19 cellular contexts compared by ENCODE assay signal in the genomic region with DNA sequence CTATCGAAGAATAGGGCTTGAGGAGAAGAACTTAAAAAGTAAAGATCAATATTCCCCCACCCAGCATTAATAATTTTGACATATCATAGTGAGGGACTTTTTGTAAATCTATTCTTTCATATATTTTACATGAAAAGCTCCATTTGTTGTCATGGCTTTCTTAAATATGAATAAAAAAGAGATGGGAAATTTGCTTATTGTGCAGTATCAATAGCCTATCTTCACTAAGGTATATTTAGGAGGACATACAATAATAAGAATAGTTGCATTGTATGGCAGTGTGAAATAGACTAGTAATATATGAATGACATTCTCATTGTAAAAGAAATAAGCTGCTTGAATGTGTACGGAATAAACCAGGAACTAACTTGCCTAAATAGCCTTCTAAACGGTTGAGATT. TPM values are rescaled to one million over a fixed set of nuclear protein-coding genes. Genes with fewer than 3 reads are reported as not detected.
DNase-seq lines count a peak whose midpoint lies in the region; ATAC-seq and TF ChIP-seq lines count a peak whose summit lies in the region.
"Had no signal": no experiment of that assay in that cellular context is flagged by ENCODE, and none has a peak within 500 bp of the region (broad histone marks: within the 10 kb centered on the region; RNA-seq: fewer than 3 reads in every experiment).

No MANE protein-coding gene starts in this region.

- peaks cover 21% of the 10 kb centered on the region for H3K4me1 Mint-ChIP-seq in GM23338

- H3K36me3 Mint-ChIP-seq in GM23338 (ENCODE audit: low read depth) = no peaks in the 10 kb centered on the region

- H3F3A ChIP-seq in GM23338 (replicated peaks; ENCODE audit: low read depth) (no peaks in the 10 kb centered on the region; the same call in 1 of the 2 replicates), smooth muscle cell (ENCODE audit: low read depth) (no peaks in the 10 kb centered on the region)

- no peak overlapping the region for H3K9ac ChIP-seq in smooth muscle cell (ENCODE audit: low read depth)

- no peaks in the 10 kb centered on the region for H3K9me2 ChIP-seq in GM23338 (ENCODE audit: insufficient read depth)

- H3K36me3 ChIP-seq in heart left ventricle (no peaks in the 10 kb centered on the region), GM23338 (ENCODE audit: insufficient read depth) (no peaks in the 10 kb centered on the region), RWPE2 (ENCODE audit: low read depth) (no peaks in the 10 kb centered on the region), smooth muscle cell (ENCODE audit: low read depth) (no peaks in the 10 kb centered on the region)
- H3K36me3 ChIP-seq: Peyer's patch had no signal

- no peak overlapping the region for H3K4me3 ChIP-seq in heart left ventricle
- no peak overlapping the region for H3K4me3 ChIP-seq in GM23338
- no peak overlapping the region for H3K4me3 ChIP-seq in RWPE2 (ENCODE audit: severe bottlenecking)
- no peak overlapping the region for H3K4me3 ChIP-seq in smooth muscle cell
- H3K4me3 ChIP-seq: Peyer's patch had no signal

- 86 to 91% (median 90%) methylated on average over 3 of the region's 3 CpGs for WGBS in heart left ventricle, 4 donors
- 90% methylated on average over 3 of the region's 3 CpGs for WGBS in smooth muscle cell (ENCODE audit: low lambda C conversion rate)

- H2AFZ ChIP-seq in GM23338 (no peak overlapping the region; the same call in 1 of the 2 replicates), smooth muscle cell (ENCODE audit: low read depth) (no peak overlapping the region)

- no peak for ATAC-seq in heart left ventricle
- no peak for ATAC-seq in left cardiac atrium
- no peak for ATAC-seq in GM23338
- ATAC-seq in RWPE2 (ENCODE audit: low read depth) = no peak
- no peak for ATAC-seq in HG02970 (IDR thresholded peaks at IDR 0.05; ENCODE audit: low FRiP score, unreplicated experiment)
- no peak for ATAC-seq in HG02610 (IDR thresholded peaks at IDR 0.05; ENCODE audit: unreplicated experiment)

- intact Hi-C loops in heart left ventricle (cut with DNase I) = loop anchor here in 1 of 10 donors (5.0 kb wide), 1 partner anchor 50 kb away; the partner anchor contains the start of gene CKAP4
- intact Hi-C loops in left cardiac atrium (cut with DNase I) = no loop called here

- DNase-seq in heart left ventricle (no peak), left cardiac atrium (no peak), GM23338 (ENCODE audit: low spot score) (no peak), RWPE2 (ENCODE audit: low spot score) (no peak), smooth muscle cell (lab: John Stamatoyannopoulos, UW; ENCODE audit: unreplicated experiment) (no peak), NCI-H345 (lab: John Stamatoyannopoulos, UW) (no peak)
- DNase-seq: C1 segment of cervical spinal cord, DMS 273 treated with DMSO at 0.1 percent for 48 hours, MV-4-11, NCI-H1417 treated with DMSO at 0.1 percent for 48 hours, NCI-H2029 treated with DMSO at 0.1 percent for 48 hours, NCI-H2171 treated with DMSO at 0.1 percent for 48 hours, NCI-H510A, NCI-H774, SHP77 had no signal

- no peaks in the 10 kb centered on the region for H3K9me3 Mint-ChIP-seq in GM23338

- peak overlapping the region; percentile 14; the same call in 1 of the 2 replicates for H3K27ac Mint-ChIP-seq in GM23338

- H3K27ac ChIP-seq in heart left ventricle (peak overlapping the region in 8 of 12 donors; percentile 59 to 84 (median 77)), GM23338 (ENCODE audit: low read depth) (no peak overlapping the region), RWPE2 (ENCODE audit: poor library complexity, severe bottlenecking) (peak overlapping the region; percentile 43), smooth muscle cell (ENCODE audit: low read depth) (peak overlapping the region; percentile 58)
- H3K27ac ChIP-seq: HL-60, Peyer's patch had no signal

- H4K20me1 ChIP-seq in GM23338 (replicated peaks; ENCODE audit: insufficient read depth) (no peaks in the 10 kb centered on the region), smooth muscle cell (ENCODE audit: low read depth) (no peaks in the 10 kb centered on the region)

- peaks cover 1% of the 10 kb centered on the region for H3K27me3 Mint-ChIP-seq in GM23338 (ENCODE audit: insufficient read depth, low read depth, poor library complexity)

- H3K9me3 ChIP-seq in heart left ventricle (no peaks in the 10 kb centered on the region), RWPE2 (ENCODE audit: severe bottlenecking) (no peaks in the 10 kb centered on the region), smooth muscle cell (replicated peaks; ENCODE audit: low read depth) (no peaks in the 10 kb centered on the region)
- H3K9me3 ChIP-seq: Peyer's patch had no signal

- no peak overlapping the region for H3K4me3 Mint-ChIP-seq in GM23338

- H3K27me3 ChIP-seq in heart left ventricle (no peaks in the 10 kb centered on the region), GM23338 (ENCODE audit: insufficient read depth) (no peaks in the 10 kb centered on the region), RWPE2 (ENCODE audit: insufficient read depth, poor library complexity, severe bottlenecking) (no peaks in the 10 kb centered on the region), smooth muscle cell (ENCODE audit: low read depth) (no peaks in the 10 kb centered on the region)
- H3K27me3 ChIP-seq: Peyer's patch had no signal

- H3K4me1 ChIP-seq in heart left ventricle (peaks cover 5 to 37% (median 26%) of the 10 kb centered on the region in 12 donors), GM23338 (ENCODE audit: insufficient read depth) (0 out of 2 replicates have a peak, but pooled peaks cover 3% of the 10 kb centered on the region), RWPE2 (ENCODE audit: insufficient read depth, poor library complexity, severe bottlenecking) (peaks cover 15% of the 10 kb centered on the region), smooth muscle cell (ENCODE audit: low read depth) (no peaks in the 10 kb centered on the region)

- TF ChIP-seq CTCF in heart left ventricle (IDR thresholded peaks at IDR 0.05) (no peak), GM23338 (conservative IDR thresholded peaks at IDR 0.05; ENCODE audit: low read depth in 2 of 2) (no peak), RWPE2 (IDR thresholded peaks at IDR 0.05; ENCODE audit: poor library complexity, severe bottlenecking) (no peak), smooth muscle cell (IDR thresholded peaks at IDR 0.05; ENCODE audit: borderline replicate concordance, insufficient read depth, poor library complexity, severe bottlenecking) (no peak)

- TF ChIP-seq POLR2A in heart left ventricle (IDR thresholded peaks at IDR 0.05) = no peak

- H3K79me2 ChIP-seq in GM23338 (replicated peaks; ENCODE audit: insufficient read depth) (no peaks in the 10 kb centered on the region), smooth muscle cell (ENCODE audit: low read depth) (no peaks in the 10 kb centered on the region)

- H3K4me2 ChIP-seq in GM23338 (no peak overlapping the region), smooth muscle cell (no peak overlapping the region)

TF ChIP-seq in GM23338, 12 proteins besides CTCF, POLR2A, EP300 and RAD21:
- TF ChIP-seq POLR2AphosphoS5 (IDR thresholded peaks at IDR 0.05; ENCODE audit: low read depth) = no peak
- no peak for TF ChIP-seq JUNB (IDR thresholded peaks at IDR 0.05; ENCODE audit: unreplicated experiment)

RNA-seq across cellular contexts. Expression of gene TCP11L2, which starts 5.5 kb away (rescaled TPM):
- total RNA-seq in heart left ventricle = 100 to 1,000 TPM in 5 of 9 donors, 10 to 100 TPM in 4; 60.8 to 147 (median 113) TPM
- polyA plus RNA-seq in heart left ventricle = 10 to 100 TPM; 15.5 to 17.3 TPM
- total RNA-seq in left cardiac atrium = 10 to 100 TPM; 41.5 to 52.5 TPM
- total RNA-seq in GM23338 (2014; rRNA removed; shearing (Covaris generic)) = 4.4 and 5.2 TPM in 2 replicates
- 1.4 and 2.4 TPM in 2 replicates for polyA plus RNA-seq in GM23338 (2016; fragmentation: Nextera tagmentation; extraction: Ambion mirVana)
- 15.1 and 19.1 TPM in 2 replicates for total RNA-seq in smooth muscle cell
- 2.4 and 3.5 TPM in 2 replicates for polyA plus RNA-seq in smooth muscle cell

RNA-seq across cellular contexts. Expression of gene CKAP4, which starts 49.3 kb away (rescaled TPM):
- total RNA-seq in heart left ventricle (10 to 100 TPM; 39.9 to 70.7 (median 53.7) TPM), left cardiac atrium (10 to 100 TPM; 36.2 to 56.4 TPM), smooth muscle cell (241 and 294 TPM in 2 replicates)
- polyA plus RNA-seq in heart left ventricle (10 to 100 TPM; 19.0 to 61.5 TPM), GM23338 (2016; fragmentation: Nextera tagmentation; extraction: Ambion mirVana) (32.3 and 35.2 TPM in 2 replicates), smooth muscle cell (358 and 486 TPM in 2 replicates)
- 54.8 and 58.8 TPM in 2 replicates for total RNA-seq in GM23338 (2014; rRNA removed; shearing (Covaris generic))
